Comparison of ENCODE assay signal across 27 cellular contexts in the genomic region with DNA sequence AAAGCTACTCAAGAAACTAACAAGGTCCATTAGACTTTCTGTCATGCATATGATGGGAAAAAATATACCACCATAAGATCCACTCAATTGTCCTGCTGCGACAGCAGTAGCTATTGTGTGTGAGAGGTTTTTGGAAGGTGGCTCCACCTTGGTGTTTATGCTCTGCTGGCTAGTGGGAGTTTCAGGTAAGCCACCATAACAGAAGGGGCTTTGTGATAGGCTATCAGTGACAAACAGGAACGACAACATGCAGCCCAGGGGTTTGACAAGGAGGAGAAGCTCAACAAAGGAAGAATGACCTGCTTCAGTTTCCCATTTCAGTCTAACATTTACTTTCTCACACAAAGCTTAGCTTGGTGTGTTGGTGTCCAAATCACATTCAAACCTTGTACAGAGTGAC.
DNase-seq lines count a peak whose midpoint lies in the region; ATAC-seq, FAIRE-seq and TF ChIP-seq lines count a peak whose summit lies in the region.
"Had no signal": no experiment of that assay in that cellular context is flagged by ENCODE, and none has a peak within 500 bp of the region (broad histone marks: within the 10 kb centered on the region; RNA-seq: fewer than 3 reads in every experiment).

No MANE protein-coding gene starts in this region.

- H3K79me1 ChIP-seq in H1 (ENCODE audit: low read depth, low read length): no peaks in the 10 kb centered on the region
- no peaks in the 10 kb centered on the region for H3K79me1 ChIP-seq in mesendoderm (ENCODE audit: low read length)

- intact Hi-C loops in HepG2 (cut with micrococcal nuclease; ENCODE audit: unreplicated experiment): no loop called here

- H3K79me2 ChIP-seq in H1 (ENCODE audit: control insufficient read depth in 1 of 2, insufficient read depth in 2 of 2, low read length in 2 of 2) (no peaks in the 10 kb centered on the region), mesendoderm (ENCODE audit: control insufficient read depth, insufficient read depth, low read length) (no peaks in the 10 kb centered on the region), HepG2 (ENCODE audit: insufficient read depth, low read length) (no peaks in the 10 kb centered on the region)

- H3K4me1 ChIP-seq in H1 (replicated peaks in 1 of 4; ENCODE audit: control insufficient read depth in 3 of 4, insufficient read depth in 4 of 4, low read length in 3 of 4) (no peaks in the 10 kb centered on the region), mesendoderm (ENCODE audit: control insufficient read depth, low read depth, low read length) (no peaks in the 10 kb centered on the region), HepG2 (ENCODE audit: insufficient read depth, low read length) (no peaks in the 10 kb centered on the region)
- H3K4me1 ChIP-seq: BLaER1, HAP-1 had no signal

- H3K4me3 ChIP-seq in H1 (ENCODE audit: extremely low read depth in 1 of 4, insufficient read depth in 2 of 4, low read depth in 3 of 4, low read length in 4 of 4) (no peak overlapping the region), mesendoderm (ENCODE audit: low read length) (no peak overlapping the region), HepG2 (replicated peaks in 1 of 3; ENCODE audit: insufficient read depth in 1 of 3, low read depth in 2 of 3, low read length in 3 of 3) (no peak overlapping the region)
- H3K4me3 ChIP-seq: BLaER1, GM12878, GM23248, HAP-1 had no signal

- TF ChIP-seq CTCF in H1 (IDR thresholded peaks at IDR 0.05; ENCODE audit: control extremely low read depth in 1 of 3, insufficient read depth in 1 of 3, low read depth in 1 of 3, low read length in 3 of 3): no peak
- TF ChIP-seq CTCF in HepG2 (CRISPR knock-in tag; IDR thresholded peaks at IDR 0.05): no peak

- no peak overlapping the region for H3K18ac ChIP-seq in H1 (ENCODE audit: extremely low read depth, low read length)
- no peak overlapping the region for H3K18ac ChIP-seq in mesendoderm (ENCODE audit: low read length)

- H3K9me3 ChIP-seq in H1 (ENCODE audit: insufficient read depth in 2 of 2, low read depth in 1 of 2, low read length in 1 of 2): no peaks in the 10 kb centered on the region
- H3K9me3 ChIP-seq in HepG2 (ENCODE audit: low read length): no peaks in the 10 kb centered on the region
- H3K9me3 ChIP-seq: BLaER1, HAP-1 had no signal

- 81% methylated on average over 2 of the region's 2 CpGs; no CpG with 5 or more reads in 1 of the 2 experiments for WGBS in H1 (ENCODE audit: extremely low coverage in 1 of 2, insufficient coverage in 1 of 2, insufficient read length in 1 of 2, insufficient replicate concordance in 2 of 2, low coverage in 1 of 2, low lambda C conversion rate in 2 of 2, missing lambda C conversion rate in 1 of 2), 2 experiments
- WGBS in mesendoderm (ENCODE audit: extremely low coverage, insufficient coverage, low lambda C conversion rate): no CpG with 5 or more reads among the region's 2 CpGs
- 0% methylated on average over 2 of the region's 2 CpGs for WGBS in HepG2 (ENCODE audit: low lambda C conversion rate)

- H2BK20ac ChIP-seq in H1 (ENCODE audit: low read length): no peak overlapping the region

- TF ChIP-seq RAD21 in H1 (IDR thresholded peaks at IDR 0.05 in 1 of 2, conservative IDR thresholded peaks at IDR 0.05 in 1 of 2; ENCODE audit: low read depth in 2 of 2, low read length in 2 of 2): no peak
- no peak for TF ChIP-seq RAD21 in HepG2 (CRISPR knock-in tag; IDR thresholded peaks at IDR 0.05)

- no peaks in the 10 kb centered on the region for H3K36me3 ChIP-seq in H1 (ENCODE audit: control insufficient read depth in 2 of 4, insufficient read depth in 4 of 4, low read length in 3 of 4)
- H3K36me3 ChIP-seq in mesendoderm (ENCODE audit: control insufficient read depth, insufficient read depth, low read length): no peaks in the 10 kb centered on the region
- no peaks in the 10 kb centered on the region for H3K36me3 ChIP-seq in HepG2 (replicated peaks in 1 of 2; ENCODE audit: control insufficient read depth in 1 of 2, insufficient read depth in 2 of 2, low read length in 2 of 2)
- H3K36me3 ChIP-seq: BLaER1, HAP-1 had no signal

- H2BK5ac ChIP-seq in H1 (ENCODE audit: low read depth, low read length): no peak overlapping the region
- no peak overlapping the region for H2BK5ac ChIP-seq in mesendoderm (ENCODE audit: low read length)

- no peak overlapping the region for H3K23ac ChIP-seq in H1 (ENCODE audit: insufficient read length)
- H3K23ac ChIP-seq in mesendoderm (ENCODE audit: low read length): no peak overlapping the region

- H4K5ac ChIP-seq in H1 (ENCODE audit: insufficient read length, low read depth, low read length): no peak overlapping the region
- no peak overlapping the region for H4K5ac ChIP-seq in mesendoderm (ENCODE audit: low read length)

- H3K23me2 ChIP-seq in H1 (ENCODE audit: low read depth, low read length): no peaks in the 10 kb centered on the region

- H4K20me1 ChIP-seq in H1 (replicated peaks in 1 of 2; ENCODE audit: control insufficient read depth in 1 of 2, insufficient read depth in 2 of 2, low read length in 2 of 2) (no peaks in the 10 kb centered on the region), HepG2 (ENCODE audit: insufficient read depth, low read length) (no peaks in the 10 kb centered on the region)
- H4K20me1 ChIP-seq: BLaER1 had no signal

- in situ Hi-C loops in HepG2 (cut with HindIII; ENCODE audit: extremely low pct_ligation_motif_present, low pct_unique_long_range_greater_than_20kb): no loop called here

- TF ChIP-seq EP300 in H1 (IDR thresholded peaks at IDR 0.05; ENCODE audit: borderline replicate concordance in 1 of 2, low read depth in 2 of 2, low read length in 2 of 2) (no peak), HepG2 (IDR thresholded peaks at IDR 0.05; ENCODE audit: low read depth in 2 of 2, low read length in 2 of 2) (no peak), HepG2 (CRISPR knock-in tag; IDR thresholded peaks at IDR 0.05; ENCODE audit: borderline replicate concordance) (no peak)

- H2AFZ ChIP-seq in H1 (ENCODE audit: low read length) (peak overlapping the region; percentile 43), HepG2 (ENCODE audit: low read length) (no peak overlapping the region)
- H2AFZ ChIP-seq: GM23248 had no signal

- no TSS peak for BruUV-seq in HepG2 (replicated peaks; lab: Mats Ljungman, UMichigan)

- H3K9ac ChIP-seq in H1 (replicated peaks in 1 of 4; ENCODE audit: extremely low read depth in 1 of 4, low read depth in 3 of 4, low read length in 3 of 4) (no peak overlapping the region), mesendoderm (ENCODE audit: low read length) (no peak overlapping the region), HepG2 (ENCODE audit: insufficient read depth, low read depth, low read length) (no peak overlapping the region)
- H3K9ac ChIP-seq: BLaER1, GM23248, KMS-11 had no signal

- POLR2A ChIA-PET in H1 (lab: Charles Lee; ENCODE audit: partially characterized antibody): no interaction called here
- POLR2A ChIA-PET in HepG2 (lab: Yijun Ruan, JAX): no interaction called here

- no peak overlapping the region for H4K91ac ChIP-seq in H1 (replicated peaks; ENCODE audit: insufficient read length, low read length)

- no peak overlapping the region for H3K14ac ChIP-seq in H1 (ENCODE audit: insufficient read length)

- H2BK120ac ChIP-seq in H1 (replicated peaks; ENCODE audit: low read depth, low read length): no peak overlapping the region
- H2BK120ac ChIP-seq in mesendoderm (ENCODE audit: low read depth, low read length): no peak overlapping the region

- H3K4ac ChIP-seq in H1 (replicated peaks; ENCODE audit: insufficient read length, low read depth, low read length) (no peak overlapping the region), mesendoderm (ENCODE audit: low read depth, low read length) (no peak overlapping the region)

- TF ChIP-seq POLR2A in H1 (IDR thresholded peaks at IDR 0.05; ENCODE audit: control extremely low read depth in 1 of 2, low read depth in 2 of 2, low read length in 2 of 2) (no peak), HepG2 (IDR thresholded peaks at IDR 0.05; ENCODE audit: insufficient read depth in 1 of 2, low read depth in 2 of 2, low read length in 2 of 2) (no peak)

- H3K27ac ChIP-seq in H1 (ENCODE audit: low read depth, low read length) (no peak overlapping the region), mesendoderm (ENCODE audit: low read depth, low read length) (no peak overlapping the region), HepG2 (ENCODE audit: extremely low read length, insufficient read depth, low read length) (no peak overlapping the region)
- H3K27ac ChIP-seq: BLaER1, GM23248, KMS-11 had no signal

- no peak overlapping the region for H3K56ac ChIP-seq in H1 (replicated peaks; ENCODE audit: insufficient read length, low read depth, low read length)
- H3K56ac ChIP-seq in mesendoderm (ENCODE audit: low read length): no peak overlapping the region

- CTCF ChIA-PET in H1 (lab: Charles Lee; ENCODE audit: partially characterized antibody): interaction anchor here (0.8 to 1.1 kb wide), 3 partner anchors 8 to 213 kb away, joined by 3 to 4 read pairs (median 3); no protein-coding TSS in a partner anchor
- CTCF ChIA-PET in HepG2 (lab: Yijun Ruan, JAX; ENCODE audit: low intra/inter-chr PET ratio, low total read pairs): no interaction called here

- H4K8ac ChIP-seq in H1 (ENCODE audit: extremely low read depth, insufficient read depth, low read length): no peak overlapping the region
- no peak overlapping the region for H4K8ac ChIP-seq in mesendoderm (ENCODE audit: low read depth, low read length)

- no peak overlapping the region for H2BK12ac ChIP-seq in H1 (ENCODE audit: low read depth, low read length)

- H2BK15ac ChIP-seq in H1 (ENCODE audit: low read length) (no peak overlapping the region), mesendoderm (replicated peaks; ENCODE audit: low read depth) (no peak overlapping the region)

- H3K4me2 ChIP-seq in H1 (ENCODE audit: insufficient read depth in 1 of 2, low read depth in 2 of 2, low read length in 2 of 2) (no peak overlapping the region), mesendoderm (ENCODE audit: low read length) (no peak overlapping the region), HepG2 (ENCODE audit: low read depth, low read length) (no peak overlapping the region)
- H3K4me2 ChIP-seq: BLaER1, KMS-11 had no signal

- FAIRE-seq in H1 (lab: Jason Lieb, UNC) (peak; percentile 45), HepG2 (lab: Jason Lieb, UNC) (no peak)
- FAIRE-seq: D721Med, GM12878 had no signal

- H3K27me3 ChIP-seq in H1 (replicated peaks in 1 of 4; ENCODE audit: control insufficient read depth in 3 of 4, extremely low read depth in 1 of 4, insufficient read depth in 3 of 4, low read length in 3 of 4): no peaks in the 10 kb centered on the region
- H3K27me3 ChIP-seq in mesendoderm (ENCODE audit: insufficient read depth, low read length, poor library complexity): no peaks in the 10 kb centered on the region
- no peaks in the 10 kb centered on the region for H3K27me3 ChIP-seq in HepG2 (ENCODE audit: control insufficient read depth in 1 of 2, insufficient read depth in 2 of 2, low read length in 2 of 2)
- H3K27me3 ChIP-seq: BLaER1 had no signal

- H2AK5ac ChIP-seq in H1 (ENCODE audit: low read depth, low read length) (no peak overlapping the region), mesendoderm (ENCODE audit: low read length) (no peak overlapping the region)

- no peak for ATAC-seq in HepG2
- ATAC-seq: GM12878 had no signal

- peak; percentile 33 for DNase-seq in CMK (ENCODE audit: low read depth)
- DNase-seq in NCI-H187 treated with DMSO at 0.1 percent for 48 hours (lab: John Stamatoyannopoulos, UW): peak; percentile 58
- DNase-seq in H1 (ENCODE audit: low read depth in 1 of 2, low spot score in 2 of 2): no peak
- peak; percentile 22 for DNase-seq in mesendoderm
- DNase-seq in NCI-H2029 (lab: John Stamatoyannopoulos, UW): no peak
- DNase-seq in HepG2 (ENCODE audit: low spot score): no peak
- DNase-seq in NCI-H1930 (lab: John Stamatoyannopoulos, UW): no peak
- no peak for DNase-seq in activated T-cell treated with anti-CD3 and anti-CD28 coated beads for 4 hours
- DNase-seq: 8988T; ACHN; CD4-positive, CD25-positive, alpha-beta regulatory T cell; GDM1; GM23248; HFFc6; IMR-90; MM.1S; NCI-H2081 treated with DMSO at 0.1 percent for 48 hours; NCI-H446 treated with DMSO at 0.1 percent for 48 hours; NCI-H526; NCI-H82; RPMI8226; SHP77 had no signal

Comparison
In these comparisons a context has a peak if more than half of its experiments do, and no peak if none do; other contexts are left out.
1. DNase-seq: peak in CMK (single experiment), NCI-H187 treated with DMSO at 0.1 percent for 48 hours (single experiment) and mesendoderm (single experiment); none in H1 (0 of 2), NCI-H2029 (single experiment), HepG2 (single experiment), NCI-H1930 (0 of 2) and activated T-cell treated with anti-CD3 and anti-CD28 coated beads for 4 hours (single experiment).